ENCODE assay signal across 22 cellular contexts in genomic region chr20:63502671-63503172, GRCh38. TPM values are rescaled to one million over a fixed set of nuclear protein-coding genes. Genes with fewer than 3 reads are reported as not detected.
DNase-seq lines count a peak whose midpoint lies in the region; ATAC-seq, FAIRE-seq and TF ChIP-seq lines count a peak whose summit lies in the region.
"Had no signal": no experiment of that assay in that cellular context is flagged by ENCODE, and none has a peak within 500 bp of the region (broad histone marks: within the 10 kb centered on the region; RNA-seq: fewer than 3 reads in every experiment).

No MANE protein-coding gene starts in this region.

- no peak overlapping the region for H2AK5ac ChIP-seq in H1 (ENCODE audit: low read depth, low read length)

- H3K56ac ChIP-seq in H1 (replicated peaks; ENCODE audit: insufficient read length, low read depth, low read length) = no peak overlapping the region

- peaks cover 0 to 1% of the 10 kb centered on the region in 2 experiments for H4K20me1 ChIP-seq in H1 (replicated peaks in 1 of 2; ENCODE audit: control insufficient read depth in 1 of 2, insufficient read depth in 2 of 2, low read length in 2 of 2)

- no peak overlapping the region for H3K23ac ChIP-seq in H1 (ENCODE audit: insufficient read length)

- H4K8ac ChIP-seq in H1 (ENCODE audit: extremely low read depth, insufficient read depth, low read length) = peak overlapping the region; percentile 94; the same call in 1 of the 2 replicates

- no peak for TF ChIP-seq CTCF in H1 (IDR thresholded peaks at IDR 0.05; ENCODE audit: control extremely low read depth in 1 of 3, insufficient read depth in 1 of 3, low read depth in 1 of 3, low read length in 3 of 3)

- 0 out of 2 replicates have a peak overlapping the region, but pooled peaks have one; percentile 17 for H2BK12ac ChIP-seq in H1 (ENCODE audit: low read depth, low read length)

- 83% methylated on average over 14 of the region's 15 CpGs; no CpG with 5 or more reads in 1 of the 2 experiments for WGBS in H1 (ENCODE audit: extremely low coverage in 1 of 2, insufficient coverage in 1 of 2, insufficient read length in 1 of 2, insufficient replicate concordance in 2 of 2, low coverage in 1 of 2, low lambda C conversion rate in 2 of 2, missing lambda C conversion rate in 1 of 2), 2 experiments

- no peak overlapping the region for H3K27ac ChIP-seq in H1 (ENCODE audit: low read depth, low read length)
- peak overlapping the region; percentile 99 for H3K27ac ChIP-seq in skeletal muscle tissue (ENCODE audit: low read depth, low read length)
- H3K27ac ChIP-seq: HL-60, KMS-11, pancreas had no signal

- CTCF ChIA-PET in H1 (lab: Charles Lee; ENCODE audit: partially characterized antibody) = interaction anchor here (1.0 to 1.7 kb wide), 3 partner anchors 9 to 21 kb away, joined by 3 to 6 read pairs (median 3); no protein-coding TSS in a partner anchor
- CTCF ChIA-PET in activated naive CD4-positive, alpha-beta T cell treated with anti-CD3 and anti-CD28 coated beads, Interleukin-2, amount 10 ng/mL, durations not matched to agents 7 days and 5 days (lab: Charles Lee) = interaction anchor here (0.7 kb wide), 1 partner anchor 536 kb away, joined by 3 read pairs; no protein-coding TSS in a partner anchor

- H3K18ac ChIP-seq in H1 (ENCODE audit: extremely low read depth, low read length) = no peak overlapping the region; the same call in 1 of the 2 replicates

- H3K4me1 Mint-ChIP-seq in activated naive CD4-positive, alpha-beta T cell treated with anti-CD3 and anti-CD28 coated beads, Interleukin-2, amount 10 ng/mL, durations not matched to agents 7 days and 5 days = peaks cover 6% of the 10 kb centered on the region

- DNase-seq in Right ventricle myocardium inferior (ENCODE audit: missing footprints) (peak; percentile 15), cardiac septum (ENCODE audit: low spot score) (no peak), NCI-H2107 treated with DMSO at 0.1 percent for 48 hours (lab: John Stamatoyannopoulos, UW; ENCODE audit: unreplicated experiment) (peak; percentile 79), H1 (ENCODE audit: low read depth in 1 of 2, low spot score in 2 of 2) (peak in 1 of 2 experiments; percentile 51)
- DNase-seq in activated naive CD4-positive, alpha-beta T cell treated with anti-CD3 and anti-CD28 coated beads, Interleukin-2, amount 10 ng/mL, durations not matched to agents 7 days and 5 days = no peak
- DNase-seq: ACHN; activated naive CD4-positive, alpha-beta T cell; GDM1; kidney glomerular epithelial cell; stimulated activated CD4-positive, alpha-beta T cell treated with anti-CD3 and anti-CD28 coated beads, Interleukin-12 subunit alpha, Interleukin-12 subunit beta, amount 100 ng/mL, for 4 hours; stimulated activated naive CD4-positive, alpha-beta T cell had no signal

- H3K4me3 Mint-ChIP-seq in activated naive CD4-positive, alpha-beta T cell treated with anti-CD3 and anti-CD28 coated beads, Interleukin-2, amount 10 ng/mL, durations not matched to agents 7 days and 5 days = no peak overlapping the region
- H3K4me3 Mint-ChIP-seq: T-helper 2 cell treated with Interferon-gamma antibody and Interleukin-4, amounts not matched to agents 5 μg/mL and 100 μg/mL, for 36 hours; type B pancreatic cell had no signal

- no peaks in the 10 kb centered on the region for H3K79me1 ChIP-seq in H1 (ENCODE audit: low read depth, low read length)

- H2BK5ac ChIP-seq in H1 (ENCODE audit: low read depth, low read length) = no peak overlapping the region

- TF ChIP-seq POLR2A in H1 (IDR thresholded peaks at IDR 0.05; ENCODE audit: control extremely low read depth in 1 of 2, low read depth in 2 of 2, low read length in 2 of 2) = no peak

- H3K4me3 ChIP-seq in H1 (ENCODE audit: extremely low read depth in 1 of 4, insufficient read depth in 2 of 4, low read depth in 3 of 4, low read length in 4 of 4) (peak overlapping the region in 1 of 4 experiments; percentile 45; a peak in 1 of 8 replicates), skeletal muscle tissue (ENCODE audit: low read length in 3 of 3) (no peak overlapping the region)
- H3K4me3 ChIP-seq: mucosa of descending colon, pancreas had no signal

- H3K14ac ChIP-seq in H1 (ENCODE audit: insufficient read length) = no peak overlapping the region

- H2BK15ac ChIP-seq in H1 (ENCODE audit: low read length) = no peak overlapping the region

- H3K79me2 ChIP-seq in H1 (ENCODE audit: control insufficient read depth in 1 of 2, insufficient read depth in 2 of 2, low read length in 2 of 2) = no peaks in the 10 kb centered on the region

- no peak overlapping the region for H3K9ac ChIP-seq in H1 (replicated peaks in 1 of 4; ENCODE audit: extremely low read depth in 1 of 4, low read depth in 3 of 4, low read length in 3 of 4)
- H3K9ac ChIP-seq in skeletal muscle tissue (ENCODE audit: low read depth in 1 of 3, low read length in 3 of 3) = peak overlapping the region in 2 of 3 donors; percentile 62 to 66
- H3K9ac ChIP-seq: KMS-11 had no signal

- H3K27me3 Mint-ChIP-seq in activated naive CD4-positive, alpha-beta T cell treated with anti-CD3 and anti-CD28 coated beads, Interleukin-2, amount 10 ng/mL, durations not matched to agents 7 days and 5 days = peaks cover 66% of the 10 kb centered on the region

- H2AFZ ChIP-seq in H1 (ENCODE audit: low read length) = no peak overlapping the region

- peaks cover 10 to 25% (median 20%) of the 10 kb centered on the region in 4 experiments for H3K27me3 ChIP-seq in H1 (replicated peaks in 1 of 4; ENCODE audit: control insufficient read depth in 3 of 4, extremely low read depth in 1 of 4, insufficient read depth in 3 of 4, low read length in 3 of 4)
- peaks cover 0 to 8% (median 4%) of the 10 kb centered on the region in 3 donors for H3K27me3 ChIP-seq in skeletal muscle tissue (ENCODE audit: control insufficient read depth in 3 of 3, insufficient read depth in 3 of 3, low read length in 3 of 3)
- H3K27me3 ChIP-seq: pancreas had no signal

- H3K9me3 ChIP-seq in H1 (ENCODE audit: insufficient read depth in 2 of 2, low read depth in 1 of 2, low read length in 1 of 2) = peaks cover 0 to 6% of the 10 kb centered on the region in 2 experiments; a peak in 2 of 4 replicates
- peaks cover 0 to 8% (median 7%) of the 10 kb centered on the region in 3 donors for H3K9me3 ChIP-seq in skeletal muscle tissue (ENCODE audit: control insufficient read depth in 3 of 3, low read length in 3 of 3)
- H3K9me3 ChIP-seq: mucosa of descending colon, pancreas had no signal

- H4K5ac ChIP-seq in H1 (ENCODE audit: insufficient read length, low read depth, low read length) = no peak overlapping the region

- H3K23me2 ChIP-seq in H1 (ENCODE audit: low read depth, low read length) = peaks cover 3% of the 10 kb centered on the region; the same call in 1 of the 2 replicates

- no peak for TF ChIP-seq RAD21 in H1 (IDR thresholded peaks at IDR 0.05 in 1 of 2, conservative IDR thresholded peaks at IDR 0.05 in 1 of 2; ENCODE audit: low read depth in 2 of 2, low read length in 2 of 2)

- H4K91ac ChIP-seq in H1 (replicated peaks; ENCODE audit: insufficient read length, low read length) = no peak overlapping the region

- no peak overlapping the region for H2BK120ac ChIP-seq in H1 (replicated peaks; ENCODE audit: low read depth, low read length)

- no peak overlapping the region for H3K4ac ChIP-seq in H1 (replicated peaks; ENCODE audit: insufficient read length, low read depth, low read length)

- no peak for FAIRE-seq in H1 (lab: Jason Lieb, UNC)
- FAIRE-seq: astrocyte, pancreas had no signal

- no peak for ATAC-seq in Right ventricle myocardium inferior
- ATAC-seq in HG03354 (IDR thresholded peaks at IDR 0.05; ENCODE audit: poor library complexity, severe bottlenecking, unreplicated experiment) = no peak
- ATAC-seq in HG03469 (IDR thresholded peaks at IDR 0.05; ENCODE audit: unreplicated experiment) = no peak
- ATAC-seq: esophagus mucosa had no signal

- no peak overlapping the region for H3K27ac Mint-ChIP-seq in activated naive CD4-positive, alpha-beta T cell treated with anti-CD3 and anti-CD28 coated beads, Interleukin-2, amount 10 ng/mL, durations not matched to agents 7 days and 5 days
- H3K27ac Mint-ChIP-seq: T-helper 2 cell treated with Interferon-gamma antibody and Interleukin-4, amounts not matched to agents 5 μg/mL and 100 μg/mL, for 36 hours; type B pancreatic cell had no signal

- no peak overlapping the region for H2BK20ac ChIP-seq in H1 (ENCODE audit: low read length)

- H3K36me3 ChIP-seq in H1 (ENCODE audit: control insufficient read depth in 2 of 4, insufficient read depth in 4 of 4, low read length in 3 of 4) (no peaks in the 10 kb centered on the region), skeletal muscle tissue (ENCODE audit: control insufficient read depth in 3 of 3, insufficient read depth in 3 of 3, low read length in 3 of 3) (peaks cover 0 to 2% (median 0%) of the 10 kb centered on the region in 3 donors)
- H3K36me3 ChIP-seq: pancreas had no signal

- H3K36me3 Mint-ChIP-seq in activated naive CD4-positive, alpha-beta T cell treated with anti-CD3 and anti-CD28 coated beads, Interleukin-2, amount 10 ng/mL, durations not matched to agents 7 days and 5 days = no peaks in the 10 kb centered on the region
- H3K36me3 Mint-ChIP-seq: type B pancreatic cell had no signal

- POLR2A ChIA-PET in H1 (lab: Charles Lee; ENCODE audit: partially characterized antibody) = interaction anchor here (0.6 to 2.0 kb wide), 3 partner anchors 19 to 388 kb away, joined by 5 to 6 read pairs (median 5); partner anchors contain the start of gene PTK6

- H3K9me3 Mint-ChIP-seq in activated naive CD4-positive, alpha-beta T cell treated with anti-CD3 and anti-CD28 coated beads, Interleukin-2, amount 10 ng/mL, durations not matched to agents 7 days and 5 days = peaks cover 11% of the 10 kb centered on the region

- 0 out of 4 replicates have a peak overlapping the region, but pooled peaks of 1 of the 2 experiments have one; percentile 38 for H3K4me2 ChIP-seq in H1 (ENCODE audit: insufficient read depth in 1 of 2, low read depth in 2 of 2, low read length in 2 of 2)

- no peak for TF ChIP-seq EP300 in H1 (IDR thresholded peaks at IDR 0.05; ENCODE audit: borderline replicate concordance in 1 of 2, low read depth in 2 of 2, low read length in 2 of 2)

- intact Hi-C loops in Right ventricle myocardium inferior (cut with DNase I) = no loop called here
- intact Hi-C loops in cardiac septum (cut with DNase I) = no loop called here

- peaks cover 0 to 20% (median 13%) of the 10 kb centered on the region in 4 experiments; a peak in 6 of 7 replicates for H3K4me1 ChIP-seq in H1 (replicated peaks in 1 of 4; ENCODE audit: control insufficient read depth in 3 of 4, insufficient read depth in 4 of 4, low read length in 3 of 4)
- H3K4me1 ChIP-seq in skeletal muscle tissue (ENCODE audit: control insufficient read depth in 3 of 3, insufficient read depth in 3 of 3, low read length in 3 of 3) = peaks cover 21 to 38% (median 34%) of the 10 kb centered on the region in 3 donors
- H3K4me1 ChIP-seq: pancreas had no signal

RNA-seq across cellular contexts. Expression of gene EEF1A2, which starts 3.8 kb away (rescaled TPM):
- 1,274 TPM for total RNA-seq in Right ventricle myocardium inferior
- total RNA-seq in cardiac septum = 1,211 TPM
- total RNA-seq in H1 (2021; fragmentation: NEBNext Ultra II Directional; extraction: Animal tissue kit (Norgen Biotek cat#: 25700)) = 25.8 and 27.9 TPM in 2 replicates
- 7.4 and 17.5 TPM in 2 replicates for polyA plus RNA-seq in H1 (2011; rRNA removed)
- polyA plus RNA-seq in H1 (2011; cell fraction: cytosol; rRNA removed) = 15.5 TPM
- polyA plus RNA-seq in H1 (2011; cell fraction: nucleus; rRNA removed) = 33.5 TPM
- polyA plus RNA-seq in H1 (2012, experiment 1 of 2) = 25.2 to 45.3 TPM (median 39.3 TPM) in 4 replicates
- 22.6 TPM for polyA plus RNA-seq in H1 (2012, experiment 2 of 2)
- polyA plus RNA-seq in H1 (2013, experiment 1 of 2) = 26.8 TPM
- polyA plus RNA-seq in H1 (2013, experiment 2 of 2) = 25.5 TPM
- 6.0 and 11.9 TPM in 2 replicates for polyA minus RNA-seq in H1 (2011; rRNA and poly(A)+ RNA removed)
- 20.6 TPM for polyA minus RNA-seq in H1 (2011; cell fraction: cytosol; rRNA and poly(A)+ RNA removed)
- polyA minus RNA-seq in H1 (2011; cell fraction: nucleus; rRNA and poly(A)+ RNA removed) = 13.6 TPM
- total RNA-seq in skeletal muscle tissue = 255 TPM

RNA-seq across cellular contexts. Expression of gene PPDPF, which starts 17.8 kb away (rescaled TPM):
- 261 TPM for total RNA-seq in Right ventricle myocardium inferior
- 438 TPM for total RNA-seq in cardiac septum
- total RNA-seq in H1 (2021; fragmentation: NEBNext Ultra II Directional; extraction: Animal tissue kit (Norgen Biotek cat#: 25700)) = 125 and 138 TPM in 2 replicates
- polyA plus RNA-seq in H1 (2011; rRNA removed) = 30.5 and 49.9 TPM in 2 replicates
- polyA plus RNA-seq in H1 (2011; cell fraction: cytosol; rRNA removed) = 13.6 TPM
- 40.2 TPM for polyA plus RNA-seq in H1 (2011; cell fraction: nucleus; rRNA removed)
- polyA plus RNA-seq in H1 (2012, experiment 1 of 2) = 38.8 to 127 TPM (median 112 TPM) in 4 replicates
- polyA plus RNA-seq in H1 (2012, experiment 2 of 2) = 66.7 TPM
- polyA plus RNA-seq in H1 (2013, experiment 1 of 2) = 147 TPM
- polyA plus RNA-seq in H1 (2013, experiment 2 of 2) = 151 TPM
- polyA minus RNA-seq in H1 (2011; rRNA and poly(A)+ RNA removed) = 2.8 and 4.9 TPM in 2 replicates
- polyA minus RNA-seq in H1 (2011; cell fraction: cytosol; rRNA and poly(A)+ RNA removed) = 109 TPM
- 58.7 TPM for polyA minus RNA-seq in H1 (2011; cell fraction: nucleus; rRNA and poly(A)+ RNA removed)
- total RNA-seq in skeletal muscle tissue = 24.0 TPM

RNA-seq across cellular contexts. Expression of gene KCNQ2, which starts 30.3 kb away (rescaled TPM):
- total RNA-seq in Right ventricle myocardium inferior = 1.8 TPM
- total RNA-seq in cardiac septum = 0.86 TPM
- 82.6 and 88.6 TPM in 2 replicates for total RNA-seq in H1 (2021; fragmentation: NEBNext Ultra II Directional; extraction: Animal tissue kit (Norgen Biotek cat#: 25700))
- polyA plus RNA-seq in H1 (2011; rRNA removed) = 243 and 277 TPM in 2 replicates
- 174 TPM for polyA plus RNA-seq in H1 (2011; cell fraction: cytosol; rRNA removed)
- 206 TPM for polyA plus RNA-seq in H1 (2011; cell fraction: nucleus; rRNA removed)
- 41.9 to 107 TPM (median 94.0 TPM) in 4 replicates for polyA plus RNA-seq in H1 (2012, experiment 1 of 2)
- 88.7 TPM for polyA plus RNA-seq in H1 (2012, experiment 2 of 2)
- 72.4 TPM for polyA plus RNA-seq in H1 (2013, experiment 1 of 2)
- 73.2 TPM for polyA plus RNA-seq in H1 (2013, experiment 2 of 2)
- polyA minus RNA-seq in H1 (2011; rRNA and poly(A)+ RNA removed) = 40.5 and 42.0 TPM in 2 replicates
- 39.6 TPM for polyA minus RNA-seq in H1 (2011; cell fraction: cytosol; rRNA and poly(A)+ RNA removed)
- polyA minus RNA-seq in H1 (2011; cell fraction: nucleus; rRNA and poly(A)+ RNA removed) = 33.1 TPM
- 1.6 TPM for total RNA-seq in skeletal muscle tissue
- total RNA-seq: esophagus mucosa had no signal

RNA-seq across cellular contexts. Expression of gene PTK6, which starts 34.5 kb away (rescaled TPM):
- total RNA-seq in Right ventricle myocardium inferior = 0.11 TPM
- total RNA-seq in cardiac septum = not detected
- total RNA-seq in H1 (2021; fragmentation: NEBNext Ultra II Directional; extraction: Animal tissue kit (Norgen Biotek cat#: 25700)) = 0.17 and 0.19 TPM in 2 replicates
- polyA plus RNA-seq in H1 (2011; rRNA removed) = 0.12 and 0.30 TPM in 2 replicates
- 0.27 TPM for polyA plus RNA-seq in H1 (2011; cell fraction: cytosol; rRNA removed)
- polyA plus RNA-seq in H1 (2011; cell fraction: nucleus; rRNA removed) = 0.67 TPM
- polyA plus RNA-seq in H1 (2012, experiment 1 of 2) = 0.32 to 0.41 TPM (median 0.40 TPM) in 4 replicates
- 0.25 TPM for polyA plus RNA-seq in H1 (2012, experiment 2 of 2)
- 0.08 TPM for polyA plus RNA-seq in H1 (2013, experiment 1 of 2)
- polyA plus RNA-seq in H1 (2013, experiment 2 of 2) = 0.07 TPM
- polyA minus RNA-seq in H1 (2011; rRNA and poly(A)+ RNA removed) = 0.12 TPM in 1 of 2 replicates, not detected in the other
- 0.37 TPM for polyA minus RNA-seq in H1 (2011; cell fraction: cytosol; rRNA and poly(A)+ RNA removed)
- polyA minus RNA-seq in H1 (2011; cell fraction: nucleus; rRNA and poly(A)+ RNA removed) = 0.20 TPM
- total RNA-seq in skeletal muscle tissue = not detected

RNA-seq across cellular contexts. Expression of gene SRMS, which starts 44.8 kb away (rescaled TPM):
- total RNA-seq in Right ventricle myocardium inferior (not detected), cardiac septum (not detected), skeletal muscle tissue (not detected)
- total RNA-seq in H1 (2021; fragmentation: NEBNext Ultra II Directional; extraction: Animal tissue kit (Norgen Biotek cat#: 25700)) = 0.29 and 0.76 TPM in 2 replicates
- 0.39 and 0.66 TPM in 2 replicates for polyA plus RNA-seq in H1 (2011; rRNA removed)
- 0.36 TPM for polyA plus RNA-seq in H1 (2011; cell fraction: cytosol; rRNA removed)
- polyA plus RNA-seq in H1 (2011; cell fraction: nucleus; rRNA removed) = 2.9 TPM
- 0.23 to 0.46 TPM (median 0.39 TPM) in 4 replicates for polyA plus RNA-seq in H1 (2012, experiment 1 of 2)
- polyA plus RNA-seq in H1 (2012, experiment 2 of 2) = 0.10 TPM
- polyA plus RNA-seq in H1 (2013, experiment 1 of 2) = 0.28 TPM
- polyA plus RNA-seq in H1 (2013, experiment 2 of 2) = 0.15 TPM
- 0.10 TPM in 1 of 2 replicates, not detected in the other for polyA minus RNA-seq in H1 (2011; rRNA and poly(A)+ RNA removed)
- not detected for polyA minus RNA-seq in H1 (2011; cell fraction: cytosol; rRNA and poly(A)+ RNA removed)
- polyA minus RNA-seq in H1 (2011; cell fraction: nucleus; rRNA and poly(A)+ RNA removed) = 0.50 TPM
- total RNA-seq: pancreas had no signal
- polyA plus RNA-seq: pancreas had no signal

Comparison
In these comparisons a context has a peak if more than half of its experiments do, and no peak if none do; other contexts are left out.
1. DNase-seq: peak in Right ventricle myocardium inferior (single experiment) and NCI-H2107 treated with DMSO at 0.1 percent for 48 hours (single experiment); none in cardiac septum (single experiment) and activated naive CD4-positive, alpha-beta T cell treated with anti-CD3 and anti-CD28 coated beads, Interleukin-2, amount 10 ng/mL, durations not matched to agents 7 days and 5 days (single experiment).
2. H3K9ac ChIP-seq: peak in skeletal muscle tissue (2 of 3); none in H1 (0 of 4).
3. RNA of gene KCNQ2, which starts 30.3 kb away (total RNA-seq): 82.6 to 88.6 TPM in H1; 1.8 TPM in Right ventricle myocardium inferior (single experiment), 1.6 TPM in skeletal muscle tissue (single experiment) and 0.86 TPM in cardiac septum (single experiment); every median in the first group is over 10 times any median in the second.